27 cellular contexts compared by ENCODE assay signal in the genomic region with DNA sequence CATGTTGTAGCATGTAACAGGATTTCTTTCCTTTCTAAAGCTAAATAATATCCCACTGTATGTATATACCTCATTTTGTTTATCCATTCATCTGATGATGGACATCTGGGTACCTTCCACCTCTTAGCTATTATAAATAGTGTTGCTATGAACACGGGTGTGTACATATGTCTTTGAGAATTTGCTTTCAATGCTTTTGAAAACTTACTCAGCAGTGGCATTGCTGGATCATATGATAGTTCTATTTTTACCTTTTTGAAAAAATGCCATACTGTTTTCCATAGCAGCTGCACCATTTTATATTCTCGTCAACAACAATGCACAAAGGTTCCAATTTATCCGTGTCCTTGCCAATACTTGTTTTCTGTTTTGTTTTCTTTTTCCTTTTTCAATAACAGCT.
DNase-seq lines count a peak whose midpoint lies in the region; ATAC-seq, FAIRE-seq and TF ChIP-seq lines count a peak whose summit lies in the region.
"Had no signal": no experiment of that assay in that cellular context is flagged by ENCODE, and none has a peak within 500 bp of the region (broad histone marks: within the 10 kb centered on the region; RNA-seq: fewer than 3 reads in every experiment).

No MANE protein-coding gene starts in this region.

- H3K9ac ChIP-seq in HepG2 (ENCODE audit: insufficient read depth, low read depth, low read length) = no peak overlapping the region
- H3K9ac ChIP-seq: BLaER1 treated with 17β-estradiol and CSF1 and Interleukin-3, amounts not matched to agents 10 nM and 100 nM had no signal

- H3K27me3 ChIP-seq in HepG2 (ENCODE audit: control insufficient read depth in 1 of 2, insufficient read depth in 2 of 2, low read length in 2 of 2) = no peaks in the 10 kb centered on the region
- H3K27me3 ChIP-seq: BLaER1 treated with 17β-estradiol and CSF1 and Interleukin-3, amounts not matched to agents 10 nM and 100 nM; MG63 had no signal

- FAIRE-seq in urothelium cell line (lab: Jason Lieb, UNC) (no peak), HepG2 (lab: Jason Lieb, UNC) (no peak)
- FAIRE-seq: A204.1, GM18507 had no signal

- H4K20me1 ChIP-seq in HepG2 (ENCODE audit: insufficient read depth, low read length) = no peaks in the 10 kb centered on the region

- peaks cover 12% of the 10 kb centered on the region for H3K4me1 ChIP-seq in HepG2 (ENCODE audit: insufficient read depth, low read length)
- H3K4me1 ChIP-seq: BLaER1 treated with 17β-estradiol and CSF1 and Interleukin-3, amounts not matched to agents 10 nM and 100 nM had no signal

- no peaks in the 10 kb centered on the region for H3K79me2 ChIP-seq in HepG2 (ENCODE audit: insufficient read depth, low read length)

- 95% methylated on average over 3 of the region's 3 CpGs for WGBS in HepG2 (ENCODE audit: low lambda C conversion rate)

- no peaks in the 10 kb centered on the region for H3K36me3 ChIP-seq in HepG2 (replicated peaks in 1 of 2; ENCODE audit: control insufficient read depth in 1 of 2, insufficient read depth in 2 of 2, low read length in 2 of 2)

- no peak overlapping the region for H2AFZ ChIP-seq in HepG2 (ENCODE audit: low read length)
- H2AFZ ChIP-seq: GM23338, PC-9 had no signal

- no peak for TF ChIP-seq EP300 in HepG2 (IDR thresholded peaks at IDR 0.05; ENCODE audit: low read depth in 2 of 2, low read length in 2 of 2)
- no peak for TF ChIP-seq EP300 in HepG2 (CRISPR knock-in tag; IDR thresholded peaks at IDR 0.05; ENCODE audit: borderline replicate concordance)

- no peak for TF ChIP-seq CTCF in HepG2 (CRISPR knock-in tag; IDR thresholded peaks at IDR 0.05)

- TF ChIP-seq RAD21 in HepG2 (CRISPR knock-in tag; IDR thresholded peaks at IDR 0.05) = no peak

- TF ChIP-seq POLR2A in HepG2 (IDR thresholded peaks at IDR 0.05; ENCODE audit: insufficient read depth in 1 of 2, low read depth in 2 of 2, low read length in 2 of 2) = no peak

- H3K9me3 ChIP-seq in HepG2 (ENCODE audit: low read length) = peaks cover 5% of the 10 kb centered on the region; the same call in 1 of the 2 replicates

- peak overlapping the region; percentile 30 for H3K27ac ChIP-seq in cingulate gyrus (ENCODE audit: low read depth, low read length)
- peak overlapping the region; percentile 68 for H3K27ac ChIP-seq in temporal lobe (ENCODE audit: low read depth, low read length)
- no peak overlapping the region for H3K27ac ChIP-seq in HepG2 (ENCODE audit: extremely low read length, insufficient read depth, low read length)
- H3K27ac ChIP-seq: BLaER1 treated with 17β-estradiol and CSF1 and Interleukin-3, amounts not matched to agents 10 nM and 100 nM; PC-9; RWPE1; SK-N-MC had no signal

- no TSS peak for BruUV-seq in HepG2 (replicated peaks; lab: Mats Ljungman, UMichigan)

- DNase-seq in SK-MEL-5 (ENCODE audit: low read depth, low spot score) = peak; percentile 15
- DNase-seq in putamen (ENCODE audit: low spot score) = peak; percentile 10
- no peak for DNase-seq in urothelium cell line (ENCODE audit: low spot score)
- DNase-seq in RPMI8226 = no peak
- no peak for DNase-seq in HepG2 (ENCODE audit: low spot score)
- DNase-seq: CD4-positive, alpha-beta T cell; COR-L47; DMS53; H9; IMR-90; KG1; MG63; NCI-H1417; NCI-H1694; NCI-H2029 treated with DMSO at 0.1 percent for 48 hours; NCI-H446 treated with DMSO at 0.1 percent for 48 hours; NCI-H526 treated with DMSO at 0.1 percent for 48 hours; PC-9; SHP77 had no signal

- H3K4me3 ChIP-seq in HepG2 (replicated peaks in 1 of 3; ENCODE audit: insufficient read depth in 1 of 3, low read depth in 2 of 3, low read length in 3 of 3) = no peak overlapping the region
- H3K4me3 ChIP-seq: BLaER1 treated with 17β-estradiol and CSF1 and Interleukin-3, amounts not matched to agents 10 nM and 100 nM; GM23338; MG63; PC-9; SK-N-MC had no signal

- intact Hi-C loops in HepG2 (cut with micrococcal nuclease; ENCODE audit: unreplicated experiment) = loop anchor here (5.0 kb wide), 1 partner anchor 365 kb away; no protein-coding TSS in a partner anchor

- CTCF ChIA-PET in HepG2 (lab: Yijun Ruan, JAX; ENCODE audit: low intra/inter-chr PET ratio, low total read pairs) = no interaction called here

- no peak for ATAC-seq in HepG2
- ATAC-seq: GM23338 had no signal

- no peak overlapping the region for H3K4me2 ChIP-seq in HepG2 (ENCODE audit: low read depth, low read length)
- H3K4me2 ChIP-seq: BLaER1 treated with 17β-estradiol and CSF1 and Interleukin-3, amounts not matched to agents 10 nM and 100 nM; GM23338; PC-9 had no signal

- in situ Hi-C loops in SK-MEL-5 (cut with HindIII; ENCODE audit: low pct_unique_long_range_greater_than_20kb, low sequenced_read_pairs) (no loop called here), HepG2 (cut with HindIII; ENCODE audit: extremely low pct_ligation_motif_present, low pct_unique_long_range_greater_than_20kb) (no loop called here)

- POLR2A ChIA-PET in HepG2 (lab: Yijun Ruan, JAX) = no interaction called here

TF ChIP-seq in HepG2, 621 proteins besides CTCF, POLR2A, EP300 and RAD21:
- TF ChIP-seq, protein P1, sequence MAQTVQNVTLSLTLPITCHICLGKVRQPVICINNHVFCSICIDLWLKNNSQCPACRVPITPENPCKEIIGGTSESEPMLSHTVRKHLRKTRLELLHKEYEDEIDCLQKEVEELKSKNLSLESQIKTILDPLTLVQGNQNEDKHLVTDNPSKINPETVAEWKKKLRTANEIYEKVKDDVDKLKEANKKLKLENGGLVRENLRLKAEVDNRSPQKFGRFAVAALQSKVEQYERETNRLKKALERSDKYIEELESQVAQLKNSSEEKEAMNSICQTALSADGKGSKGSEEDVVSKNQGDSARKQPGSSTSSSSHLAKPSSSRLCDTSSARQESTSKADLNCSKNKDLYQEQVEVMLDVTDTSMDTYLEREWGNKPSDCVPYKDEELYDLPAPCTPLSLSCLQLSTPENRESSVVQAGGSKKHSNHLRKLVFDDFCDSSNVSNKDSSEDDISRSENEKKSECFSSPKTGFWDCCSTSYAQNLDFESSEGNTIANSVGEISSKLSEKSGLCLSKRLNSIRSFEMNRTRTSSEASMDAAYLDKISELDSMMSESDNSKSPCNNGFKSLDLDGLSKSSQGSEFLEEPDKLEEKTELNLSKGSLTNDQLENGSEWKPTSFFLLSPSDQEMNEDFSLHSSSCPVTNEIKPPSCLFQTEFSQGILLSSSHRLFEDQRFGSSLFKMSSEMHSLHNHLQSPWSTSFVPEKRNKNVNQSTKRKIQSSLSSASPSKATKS (CRISPR knock-in tag; IDR thresholded peaks at IDR 0.05) = no peak
- no peak for TF ChIP-seq HNRNPL (IDR thresholded peaks at IDR 0.05; ENCODE audit: low read depth, low read length)
- TF ChIP-seq PHB2 (IDR thresholded peaks at IDR 0.05; ENCODE audit: partially characterized antibody) = no peak
- TF ChIP-seq, protein P2, sequence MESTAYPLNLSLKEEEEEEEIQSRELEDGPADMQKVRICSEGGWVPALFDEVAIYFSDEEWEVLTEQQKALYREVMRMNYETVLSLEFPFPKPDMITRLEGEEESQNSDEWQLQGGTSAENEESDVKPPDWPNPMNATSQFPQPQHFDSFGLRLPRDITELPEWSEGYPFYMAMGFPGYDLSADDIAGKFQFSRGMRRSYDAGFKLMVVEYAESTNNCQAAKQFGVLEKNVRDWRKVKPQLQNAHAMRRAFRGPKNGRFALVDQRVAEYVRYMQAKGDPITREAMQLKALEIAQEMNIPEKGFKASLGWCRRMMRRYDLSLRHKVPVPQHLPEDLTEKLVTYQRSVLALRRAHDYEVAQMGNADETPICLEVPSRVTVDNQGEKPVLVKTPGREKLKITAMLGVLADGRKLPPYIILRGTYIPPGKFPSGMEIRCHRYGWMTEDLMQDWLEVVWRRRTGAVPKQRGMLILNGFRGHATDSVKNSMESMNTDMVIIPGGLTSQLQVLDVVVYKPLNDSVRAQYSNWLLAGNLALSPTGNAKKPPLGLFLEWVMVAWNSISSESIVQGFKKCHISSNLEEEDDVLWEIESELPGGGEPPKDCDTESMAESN (CRISPR knock-in tag; conservative IDR thresholded peaks at IDR 0.05) = no peak
TF ChIP-seq in HepG2: peak in this region for 0.

Comparison
In these comparisons a context has a peak if more than half of its experiments do, and no peak if none do; other contexts are left out.
1. DNase-seq: peak in SK-MEL-5 (single experiment) and putamen (single experiment); none in urothelium cell line (single experiment), RPMI8226 (single experiment) and HepG2 (single experiment).